Comparison of ENCODE assay signal across 22 cellular contexts in genomic region chr1:31556481-31557006, GRCh38. TPM values are rescaled to one million over a fixed set of nuclear protein-coding genes. Genes with fewer than 3 reads are reported as not detected.
"Had no signal": no experiment of that assay in that cellular context is flagged by ENCODE, and none has a peak within 500 bp of the region (broad histone marks: within the 10 kb centered on the region; RNA-seq: fewer than 3 reads in every experiment).

No MANE protein-coding gene starts in this region.

- H3K36me3 ChIP-seq: gastrocnemius medialis, left lung, neural progenitor cell, prostate gland, right atrium auricular region, tibial artery, upper lobe of left lung had no signal

- H3K36me3 Mint-ChIP-seq: neural progenitor cell; stimulated activated effector memory CD8-positive, alpha-beta T cell treated with anti-CD3 and anti-CD28 coated beads, Interleukin-12 subunit alpha, Interleukin-12 subunit beta, amount 100 ng/mL, for 72 hours had no signal

- H3K9me3 ChIP-seq: gastrocnemius medialis, left lung, prostate gland, testis, tibial artery, upper lobe of left lung had no signal

- H3K9ac ChIP-seq: neural progenitor cell had no signal

- DNase-seq: dorsolateral prefrontal cortex; effector CD4-positive, alpha-beta T cell; gastrocnemius medialis; kidney; left lung; mesenchymal stem cell; naive thymus-derived CD4-positive, alpha-beta T cell; stimulated activated CD4-positive, alpha-beta T cell treated with anti-CD3 and anti-CD28 coated beads, Interleukin-2, amount 100 ng/mL, for 24 hours; stimulated activated CD4-positive, alpha-beta T cell treated with anti-CD3 and anti-CD28 coated beads, Interleukin-4, amount 100 ng/mL, for 24 hours; stimulated activated naive CD8-positive, alpha-beta T cell treated with anti-CD3 and anti-CD28 coated beads, Interleukin-15, Interleukin-2, amounts not matched to agents 100 U/mL and 50 U/mL, for 24 hours; substantia nigra; testis; tibial artery; upper lobe of left lung had no signal

- H3K27ac ChIP-seq: dorsolateral prefrontal cortex, gastrocnemius medialis, left lung, neural progenitor cell, prostate gland, right atrium auricular region, testis, tibial artery, upper lobe of left lung had no signal

- H3K4me3 Mint-ChIP-seq: mesothelial cell of epicardium; naive thymus-derived CD4-positive, alpha-beta T cell; nephron; neural progenitor cell; stimulated activated effector memory CD8-positive, alpha-beta T cell treated with anti-CD3 and anti-CD28 coated beads, Interleukin-12 subunit alpha, Interleukin-12 subunit beta, amount 100 ng/mL, for 72 hours had no signal

- H3K4me1 Mint-ChIP-seq: mesothelial cell of epicardium; naive thymus-derived CD4-positive, alpha-beta T cell; nephron; neural progenitor cell; stimulated activated effector memory CD8-positive, alpha-beta T cell treated with anti-CD3 and anti-CD28 coated beads, Interleukin-12 subunit alpha, Interleukin-12 subunit beta, amount 100 ng/mL, for 72 hours had no signal

- H2AFZ ChIP-seq: neural progenitor cell had no signal

- FAIRE-seq: urothelium cell line had no signal

- H3K9me3 Mint-ChIP-seq: stimulated activated effector memory CD8-positive, alpha-beta T cell treated with anti-CD3 and anti-CD28 coated beads, Interleukin-12 subunit alpha, Interleukin-12 subunit beta, amount 100 ng/mL, for 72 hours had no signal

- ATAC-seq: gastrocnemius medialis; left lung; naive thymus-derived CD4-positive, alpha-beta T cell; sciatic nerve; stimulated activated effector memory CD8-positive, alpha-beta T cell treated with anti-CD3 and anti-CD28 coated beads, Interleukin-12 subunit alpha, Interleukin-12 subunit beta, amount 100 ng/mL, for 72 hours; stimulated activated naive CD8-positive, alpha-beta T cell treated with anti-CD3 and anti-CD28 coated beads, Interleukin-15, Interleukin-2, amounts not matched to agents 100 U/mL and 50 U/mL, for 24 hours had no signal

- H3K27me3 ChIP-seq: gastrocnemius medialis, neural progenitor cell, right atrium auricular region, testis, upper lobe of left lung had no signal

- H3K4me2 ChIP-seq: neural progenitor cell had no signal

- H3K4me1 ChIP-seq: gastrocnemius medialis, left lung, neural progenitor cell, prostate gland, right atrium auricular region, testis, tibial artery, upper lobe of left lung had no signal

- H3K27ac Mint-ChIP-seq: mesothelial cell of epicardium; naive thymus-derived CD4-positive, alpha-beta T cell; nephron; neural progenitor cell; stimulated activated effector memory CD8-positive, alpha-beta T cell treated with anti-CD3 and anti-CD28 coated beads, Interleukin-12 subunit alpha, Interleukin-12 subunit beta, amount 100 ng/mL, for 72 hours had no signal

- H3K4me3 ChIP-seq: dorsolateral prefrontal cortex, gastrocnemius medialis, left lung, neural progenitor cell, prostate gland, right atrium auricular region, testis, tibial artery, upper lobe of left lung had no signal

RNA-seq across cellular contexts. Expression of gene TINAGL1, which starts 19.8 kb away (rescaled TPM):
- total RNA-seq: naive thymus-derived CD4-positive, alpha-beta T cell had no signal
- polyA plus RNA-seq: naive thymus-derived CD4-positive, alpha-beta T cell had no signal
